In genomic region chr20:38159949-38160756, GRCh38 we compare ENCODE assay signal across 1 cellular context.
A peak's percentile ranks its signal among the peaks of the same experiment; 100 is the strongest.
TF ChIP-seq lines count a peak whose summit lies in the region.

No MANE protein-coding gene starts in this region.

TF ChIP-seq in K562, 482 proteins besides CTCF, POLR2A, EP300 and RAD21 (continued from another document and continues in another):
- TF ChIP-seq ZNF140 (CRISPR knock-in tag; IDR thresholded peaks at IDR 0.05) (no peak), MCM3 (IDR thresholded peaks at IDR 0.05) (no peak), ZSCAN32 (CRISPR knock-in tag; IDR thresholded peaks at IDR 0.05) (no peak), TAF9B (IDR thresholded peaks at IDR 0.05; ENCODE audit: partially characterized antibody) (no peak), THRA (IDR thresholded peaks at IDR 0.05) (no peak), SRSF3 (IDR thresholded peaks at IDR 0.05; ENCODE audit: insufficient read depth, low read length) (no peak), GABPB2 (CRISPR knock-in tag; conservative IDR thresholded peaks at IDR 0.05) (no peak), MITF (IDR thresholded peaks at IDR 0.05) (no peak), PATZ1 (CRISPR knock-in tag; IDR thresholded peaks at IDR 0.05; ENCODE audit: borderline replicate concordance) (no peak; the same call in 1 of the 2 replicates), MNT (conservative IDR thresholded peaks at IDR 0.05) (peak; percentile 31 to 54; a peak in 2 of 4 replicates), FOXA3 (CRISPR knock-in tag; conservative IDR thresholded peaks at IDR 0.05 in 1 of 2, IDR thresholded peaks at IDR 0.05 in 1 of 2) (0 out of 4 replicates have a peak, but pooled peaks of 1 of the 2 experiments have one; percentile 18), SMARCC2 (IDR thresholded peaks at IDR 0.05; ENCODE audit: low read depth) (peak; percentile 60; the same call in 1 of the 2 replicates), ZNF143 (CRISPR knock-in tag; IDR thresholded peaks at IDR 0.05) (no peak), TFAP4 (CRISPR knock-in tag; IDR thresholded peaks at IDR 0.05; ENCODE audit: borderline replicate concordance) (peak; percentile 97), ZNF518B (CRISPR knock-in tag; IDR thresholded peaks at IDR 0.05) (no peak), KDM4B (IDR thresholded peaks at IDR 0.05; ENCODE audit: borderline replicate concordance in 2 of 2, low read depth in 1 of 2) (no peak), YY1 (IDR thresholded peaks at IDR 0.05; ENCODE audit: borderline replicate concordance in 1 of 3, control insufficient read depth in 1 of 3, extremely low read depth in 1 of 3, insufficient read depth in 3 of 3, insufficient read length in 1 of 3, insufficient replicate concordance in 2 of 3, low read depth in 1 of 3, low read length in 2 of 3) (peak in 2 of 3 experiments; percentile 61 to 84), NR1H2 (CRISPR knock-in tag; IDR thresholded peaks at IDR 0.05) (no peak), ZFP1 (CRISPR knock-in tag; IDR thresholded peaks at IDR 0.05) (no peak), SFPQ (IDR thresholded peaks at IDR 0.05; ENCODE audit: low read depth, low read length) (no peak), ZEB2 (IDR thresholded peaks at IDR 0.05) (peak; percentile 73; the same call in 1 of the 2 replicates), TRIM24 (IDR thresholded peaks at IDR 0.05) (peak; percentile 72 to 76; a peak in 3 of 4 replicates), ZNF766 (CRISPR knock-in tag; conservative IDR thresholded peaks at IDR 0.05) (peak; percentile 14; the same call in 1 of the 2 replicates), ZNF655 (CRISPR knock-in tag; IDR thresholded peaks at IDR 0.05) (no peak), CLOCK (CRISPR knock-in tag; IDR thresholded peaks at IDR 0.05; ENCODE audit: borderline replicate concordance) (no peak), CBX8 (IDR thresholded peaks at IDR 0.05; ENCODE audit: borderline replicate concordance, extremely low read depth, low read depth, low read length, poor library complexity, severe bottlenecking) (no peak), PML (IDR thresholded peaks at IDR 0.05; ENCODE audit: low read length) (peak; percentile 69), MBD1 (CRISPR knock-in tag; IDR thresholded peaks at IDR 0.05) (no peak), KDM5B (IDR thresholded peaks at IDR 0.05; ENCODE audit: insufficient replicate concordance, low read depth, low read length) (no peak), ZSCAN29 (IDR thresholded peaks at IDR 0.05) (no peak), ZBTB8A (IDR thresholded peaks at IDR 0.05; ENCODE audit: partially characterized antibody) (no peak), HMBOX1 (IDR thresholded peaks at IDR 0.05) (peak; percentile 62; the same call in 1 of the 2 replicates), PRPF4 (IDR thresholded peaks at IDR 0.05; ENCODE audit: insufficient read depth, low read depth, low read length, poor library complexity, severe bottlenecking) (no peak), BHLHE40 (IDR thresholded peaks at IDR 0.05; ENCODE audit: low read length) (no peak), MYBL2 (IDR thresholded peaks at IDR 0.05; ENCODE audit: low read depth) (no peak), MYBL2 (CRISPR knock-in tag; IDR thresholded peaks at IDR 0.05; ENCODE audit: borderline replicate concordance) (no peak), NR2C2 (CRISPR knock-in tag; IDR thresholded peaks at IDR 0.05) (no peak), NR2C2 (tag; IDR thresholded peaks at IDR 0.05) (no peak), ZFP30 (CRISPR knock-in tag; IDR thresholded peaks at IDR 0.05; ENCODE audit: borderline replicate concordance) (no peak), XRCC3 (IDR thresholded peaks at IDR 0.05) (no peak), CC2D1A (IDR thresholded peaks at IDR 0.05) (peak; percentile 31; the same call in 1 of the 2 replicates)
